In the genomic region with DNA sequence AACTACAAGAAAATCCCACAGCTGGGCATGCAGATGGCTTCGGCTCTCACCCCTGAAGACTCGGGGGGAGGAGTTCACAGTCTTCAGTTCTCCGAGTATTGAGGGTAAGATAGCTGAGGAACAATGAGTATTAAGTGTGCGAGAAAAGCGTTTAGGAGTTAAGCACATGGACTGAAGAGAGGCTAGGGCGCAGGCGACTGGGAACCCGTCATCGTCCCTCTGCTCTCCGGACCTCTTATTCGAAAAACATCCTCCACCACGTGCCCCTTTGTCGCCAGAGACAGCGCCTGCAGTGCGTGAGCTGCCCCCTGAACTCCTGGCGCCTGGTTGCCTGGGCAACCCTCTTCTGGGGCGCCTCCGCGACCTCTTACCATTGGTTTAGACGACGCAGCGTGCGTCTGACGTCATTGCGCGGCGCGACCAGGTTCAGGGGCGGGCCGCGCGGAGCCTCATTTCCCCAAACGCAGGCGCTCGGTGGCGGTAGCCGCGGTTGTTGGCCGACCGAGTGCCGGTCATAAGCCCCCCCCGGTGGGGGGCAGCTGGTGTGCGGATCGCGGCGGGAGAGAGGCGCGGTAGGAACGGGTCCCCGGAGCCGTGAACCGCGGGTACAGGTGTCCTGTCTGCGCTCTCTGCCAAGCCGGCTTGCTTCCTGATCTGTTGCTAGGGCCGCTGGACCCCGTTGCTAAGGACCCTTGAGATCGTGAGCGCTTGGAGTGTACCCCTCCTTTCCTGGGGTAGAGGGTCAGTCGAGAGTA, we compare ENCODE assay signal across 8 cellular contexts. TPM values are rescaled to one million over a fixed set of nuclear protein-coding genes. Genes with fewer than 3 reads are reported as not detected.
DNase-seq lines count a peak whose midpoint lies in the region; ATAC-seq and TF ChIP-seq lines count a peak whose summit lies in the region.

PACRGL (plus strand) TSS at position 452 of the 755 bp plus-strand sequence. CDS start 4,024 bp downstream, outside the sequence.

- H3K9me3 ChIP-seq in adipocyte (ENCODE audit: control insufficient read depth, low read length) (no peaks in the 10 kb centered on the region), cardiac muscle cell (ENCODE audit: low read depth) (no peaks in the 10 kb centered on the region), parathyroid adenoma (ENCODE audit: control insufficient read depth, low read length) (no peaks in the 10 kb centered on the region), tibial nerve (no peaks in the 10 kb centered on the region)

- H3K27ac ChIP-seq in cardiac muscle cell (no peak within 1 kb of the TSS), parathyroid adenoma (peak within 1 kb of the TSS; percentile 61), tibial nerve (peak within 1 kb of the TSS; percentile 69 to 92 (median 80))

- H3K79me2 ChIP-seq in parathyroid adenoma = no peaks in the 10 kb centered on the region

- H3K27me3 ChIP-seq in adipocyte (replicated peaks; ENCODE audit: control insufficient read depth, insufficient read depth, low read length) = no peaks in the 10 kb centered on the region
- no peaks in the 10 kb centered on the region for H3K27me3 ChIP-seq in cardiac muscle cell
- H3K27me3 ChIP-seq in parathyroid adenoma (ENCODE audit: control insufficient read depth, insufficient read depth, low read length) = no peaks in the 10 kb centered on the region
- no peaks in the 10 kb centered on the region for H3K27me3 ChIP-seq in tibial nerve

- H3K9ac ChIP-seq in adipocyte (ENCODE audit: low read length) = peak within 1 kb of the TSS; percentile 94
- H3K9ac ChIP-seq in parathyroid adenoma = no peak within 1 kb of the TSS

- no peak for TF ChIP-seq CTCF in GM12875 (IDR thresholded peaks at IDR 0.05; ENCODE audit: borderline replicate concordance, insufficient read depth, low read depth, low read length)
- TF ChIP-seq CTCF in cardiac muscle cell (IDR thresholded peaks at IDR 0.05; ENCODE audit: low read depth, low read length) = no peak
- no peak for TF ChIP-seq CTCF in parathyroid adenoma (IDR thresholded peaks at IDR 0.05)
- TF ChIP-seq CTCF in tibial nerve (IDR thresholded peaks at IDR 0.05) = peak in 1 of 5 experiments; percentile 20

- H2AFZ ChIP-seq in parathyroid adenoma = peak within 1 kb of the TSS; percentile 96

- DNase-seq in NCI-H1436 (lab: John Stamatoyannopoulos, UW) = peak; percentile 82
- DNase-seq in T follicular helper cell (ENCODE audit: low read depth) = peak; percentile 90
- peak; percentile 98 for DNase-seq in adipocyte (ENCODE audit: low read depth)
- peak; percentile 95 to 99 for DNase-seq in cardiac muscle cell (ENCODE audit: low read depth in 1 of 2, low spot score in 1 of 2)
- DNase-seq in tibial nerve (ENCODE audit: low spot score in 2 of 2) = peak; percentile 89 to 91

- TF ChIP-seq POLR2A in tibial nerve (IDR thresholded peaks at IDR 0.05) = peak; percentile 29 to 60

- peaks cover 23% of the 10 kb centered on the region for H3K4me1 ChIP-seq in adipocyte (ENCODE audit: control insufficient read depth, insufficient read depth, low read length)
- H3K4me1 ChIP-seq in cardiac muscle cell (ENCODE audit: low read depth) = peaks cover 11% of the 10 kb centered on the region
- H3K4me1 ChIP-seq in parathyroid adenoma = no peaks in the 10 kb centered on the region
- H3K4me1 ChIP-seq in tibial nerve = peaks cover 0 to 29% (median 12%) of the 10 kb centered on the region in 4 donors

- WGBS in tibial nerve, 2 donors = 0 to 1% methylated on average over 16 to 29 of the region's 60 CpGs

- peak within 1 kb of the TSS; percentile 76 for H3K4me2 ChIP-seq in parathyroid adenoma (ENCODE audit: low read length)

- H3K36me3 ChIP-seq in adipocyte (ENCODE audit: control insufficient read depth, insufficient read depth, low read length, severe bottlenecking) (peaks cover 11% of the 10 kb centered on the region), cardiac muscle cell (peaks cover 9% of the 10 kb centered on the region), parathyroid adenoma (ENCODE audit: control insufficient read depth, insufficient read depth, low read length) (no peaks in the 10 kb centered on the region), tibial nerve (peaks cover 0 to 9% (median 2%) of the 10 kb centered on the region in 3 donors)

- H3K4me3 ChIP-seq in GM12875 (ENCODE audit: low read depth, low read length) = peak within 1 kb of the TSS; percentile 96
- H3K4me3 ChIP-seq in adipocyte (ENCODE audit: low read length) = peak within 1 kb of the TSS; percentile 98
- H3K4me3 ChIP-seq in cardiac muscle cell = peak within 1 kb of the TSS; percentile 96
- H3K4me3 ChIP-seq in parathyroid adenoma (ENCODE audit: low read depth, low read length) = peak within 1 kb of the TSS; percentile 81
- H3K4me3 ChIP-seq in tibial nerve = peak within 1 kb of the TSS; percentile 79 to 89 (median 84)

- ATAC-seq in HG02798 (IDR thresholded peaks at IDR 0.05; ENCODE audit: poor library complexity, unreplicated experiment) = peak; percentile 100

- TF ChIP-seq EP300 in tibial nerve (IDR thresholded peaks at IDR 0.05) = peak; percentile 61 to 84

RNA-seq across cellular contexts. Expression of gene PACRGL, which starts in this region (rescaled TPM):
- total RNA-seq in cardiac muscle cell (30.3 and 38.5 TPM in 2 replicates), tibial nerve (100 to 1,000 TPM in 1 of 4 donors, 10 to 100 TPM in 3; 23.0 to 105 (median 32.0) TPM)
- polyA plus RNA-seq in cardiac muscle cell = 9.5 and 9.8 TPM in 2 replicates
